Comparison of ENCODE assay signal across 8 cellular contexts in the genomic region with DNA sequence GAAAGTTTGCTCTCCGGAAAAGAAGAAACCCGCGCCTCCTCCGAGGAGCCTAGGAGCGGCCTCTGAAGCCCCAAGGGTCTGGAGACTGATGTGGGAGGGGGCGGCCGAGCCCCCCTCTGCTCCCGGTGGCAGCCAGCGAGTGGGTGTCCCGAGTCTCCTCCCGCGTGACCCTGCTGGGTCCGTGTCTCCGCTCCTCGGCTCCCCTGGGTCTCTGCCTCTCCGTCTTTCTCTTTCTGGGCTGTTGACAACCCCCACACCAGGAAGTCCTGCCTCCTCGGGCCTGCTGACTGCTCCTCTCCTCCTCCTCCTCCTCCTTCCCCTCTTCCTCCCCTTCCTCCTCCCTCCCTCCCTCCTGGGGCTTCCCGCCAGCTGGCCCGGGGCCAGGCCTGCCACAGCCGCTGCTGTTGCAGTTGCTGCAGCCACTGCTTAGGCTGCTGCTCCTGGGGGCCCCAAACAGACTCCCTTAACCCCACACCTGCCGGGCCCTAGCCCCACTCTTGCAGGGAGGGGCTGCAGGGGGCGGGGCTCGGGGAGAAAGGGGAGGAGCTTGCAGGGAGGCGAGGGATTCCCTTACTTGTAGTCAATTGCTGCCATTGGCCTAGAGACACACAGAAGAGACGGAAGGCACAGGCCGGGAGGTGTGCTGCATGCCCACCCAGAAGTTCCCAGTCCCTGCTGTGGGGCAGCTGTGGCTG.
A peak's percentile ranks its signal among the peaks of the same experiment; 100 is the strongest.
DNase-seq lines count a peak whose midpoint lies in the region; ATAC-seq and TF ChIP-seq lines count a peak whose summit lies in the region.

Gene TSC22D4 (minus strand): TSS at position 249 of the 695 bp plus-strand sequence. CDS start 1,176 bp downstream, outside the sequence.

- DNase-seq in AG04449 (ENCODE audit: low read depth, low spot score) (peak; percentile 73), NCI-H510A (lab: John Stamatoyannopoulos, UW) (peak; percentile 69), islet precursor cell (peak; percentile 97)
- DNase-seq in activated CD4-positive, CD25-positive, alpha-beta regulatory T cell treated with anti-CD3 and anti-CD28 coated beads, Interleukin-2, amount 50 U/mL, for 72 hours = peak; percentile 84
- peak; percentile 88 to 92 for DNase-seq in central memory CD8-positive, alpha-beta T cell (ENCODE audit: low spot score in 2 of 2)
- peak; percentile 74 to 87 for DNase-seq in stimulated activated CD4-positive, alpha-beta T cell treated with anti-CD3 and anti-CD28 coated beads, Interleukin-12 subunit alpha, Interleukin-12 subunit beta, amount 100 ng/mL, for 24 hours (ENCODE audit: low read depth in 2 of 2)

- CTCF ChIA-PET in AG04449 (lab: Yijun Ruan, JAX) = interaction anchor here (1.1 to 12.2 kb wide), 6 partner anchors 11 to 213 kb away, joined by 4 to 257 read pairs (median 24); partner anchors contain the start of gene SPACDR

- H3K4me3 Mint-ChIP-seq in central memory CD8-positive, alpha-beta T cell = peak within 1 kb of the TSS; percentile 85

- no peaks in the 10 kb centered on the region for H3K9me3 Mint-ChIP-seq in central memory CD8-positive, alpha-beta T cell

- POLR2A ChIA-PET in AG04449 (lab: Yijun Ruan, JAX) = interaction anchor here (1.0 to 1.1 kb wide), 3 partner anchors 8 to 18 kb away, joined by 3 read pairs; no protein-coding TSS in a partner anchor

- TF ChIP-seq CTCF in AG04449 (IDR thresholded peaks at IDR 0.05; ENCODE audit: insufficient read depth, low read length, missing control alignments) = no peak

- H3K4me1 Mint-ChIP-seq in central memory CD8-positive, alpha-beta T cell = peaks cover 53% of the 10 kb centered on the region

- H3K27me3 Mint-ChIP-seq in central memory CD8-positive, alpha-beta T cell = no peaks in the 10 kb centered on the region

- H3K36me3 Mint-ChIP-seq in central memory CD8-positive, alpha-beta T cell (ENCODE audit: insufficient read depth) = peaks cover 45% of the 10 kb centered on the region

- ATAC-seq in GM18907 (IDR thresholded peaks at IDR 0.05; ENCODE audit: unreplicated experiment) = peak; percentile 68
- ATAC-seq in HG03159 (IDR thresholded peaks at IDR 0.05; ENCODE audit: unreplicated experiment) = peak; percentile 71
- peak; percentile 78 for ATAC-seq in central memory CD8-positive, alpha-beta T cell (replicated peaks; ENCODE audit: extremely low read depth, poor library complexity, severe bottlenecking)

- H3K4me3 ChIP-seq in AG04449 (ENCODE audit: low read depth, low read length) = peak within 1 kb of the TSS; percentile 90

- peak within 1 kb of the TSS; percentile 92 for H3K27ac Mint-ChIP-seq in central memory CD8-positive, alpha-beta T cell (ENCODE audit: low read depth)

Comparison
In these comparisons a context has a peak if more than half of its experiments do, and no peak if none do; other contexts are left out.
1. Peak in every context shown above with its lines: DNase-seq, ATAC-seq and H3K4me3 ChIP-seq.